In genomic region chr17:27577124-27577761, GRCh38 we compare ENCODE assay signal across 8 cellular contexts. TPM values are rescaled to one million over a fixed set of nuclear protein-coding genes. Genes with fewer than 3 reads are reported as not detected.
A peak's percentile ranks its signal among the peaks of the same experiment; 100 is the strongest.
DNase-seq lines count a peak whose midpoint lies in the region; ATAC-seq and TF ChIP-seq lines count a peak whose summit lies in the region.

No MANE protein-coding gene starts in this region.

- no peak overlapping the region for H3K4me3 Mint-ChIP-seq in activated naive CD4-positive, alpha-beta T cell treated with anti-CD3 and anti-CD28 coated beads for 36 hours
- no peak overlapping the region for H3K4me3 Mint-ChIP-seq in chondrocyte (ENCODE audit: unreplicated experiment)

- H3K9me3 ChIP-seq in vagina: no peaks in the 10 kb centered on the region
- H3K9me3 ChIP-seq in suprapubic skin: no peaks in the 10 kb centered on the region

- in situ Hi-C loops in GM13976 (cut with MboI; ENCODE audit: low sequenced_read_pairs, unreplicated experiment): loop anchor here (10.0 to 25.0 kb wide), 2 partner anchors 112 to 515 kb away; no protein-coding TSS in a partner anchor

- peaks cover 21% of the 10 kb centered on the region for H3K36me3 Mint-ChIP-seq in activated naive CD4-positive, alpha-beta T cell treated with anti-CD3 and anti-CD28 coated beads for 36 hours (ENCODE audit: low read depth)
- H3K36me3 Mint-ChIP-seq in chondrocyte (ENCODE audit: low read depth): peaks cover 1% of the 10 kb centered on the region

- peak overlapping the region; percentile 5 for H3K18ac ChIP-seq in mesendoderm (ENCODE audit: low read length)

- TF ChIP-seq POLR2A in vagina (IDR thresholded peaks at IDR 0.05): no peak
- no peak for TF ChIP-seq POLR2A in suprapubic skin (IDR thresholded peaks at IDR 0.05)

- H3K79me2 ChIP-seq in mesendoderm (ENCODE audit: control insufficient read depth, insufficient read depth, low read length): no peaks in the 10 kb centered on the region

- no peaks in the 10 kb centered on the region for H3K27me3 Mint-ChIP-seq in activated naive CD4-positive, alpha-beta T cell treated with anti-CD3 and anti-CD28 coated beads for 36 hours (ENCODE audit: low read depth)
- no peaks in the 10 kb centered on the region for H3K27me3 Mint-ChIP-seq in chondrocyte (ENCODE audit: low read depth)

- H3K79me1 ChIP-seq in mesendoderm (ENCODE audit: low read length): peaks cover 4% of the 10 kb centered on the region

- peak overlapping the region; percentile 85 for H3K56ac ChIP-seq in mesendoderm (ENCODE audit: low read length)

- H3K4me2 ChIP-seq in mesendoderm (ENCODE audit: low read length): no peak overlapping the region

- H3K4me1 Mint-ChIP-seq in activated naive CD4-positive, alpha-beta T cell treated with anti-CD3 and anti-CD28 coated beads for 36 hours (ENCODE audit: low read depth): peaks cover 82% of the 10 kb centered on the region
- peaks cover 81% of the 10 kb centered on the region for H3K4me1 Mint-ChIP-seq in chondrocyte (ENCODE audit: low read depth)

- peak overlapping the region; percentile 75 for H3K27ac Mint-ChIP-seq in activated naive CD4-positive, alpha-beta T cell treated with anti-CD3 and anti-CD28 coated beads for 36 hours
- peak overlapping the region; percentile 94 for H3K27ac Mint-ChIP-seq in chondrocyte (ENCODE audit: unreplicated experiment)

- H2BK120ac ChIP-seq in mesendoderm (ENCODE audit: low read depth, low read length): no peak overlapping the region

- CTCF ChIA-PET in activated naive CD4-positive, alpha-beta T cell treated with anti-CD3 and anti-CD28 coated beads for 36 hours (lab: Charles Lee): interaction anchor here (1.9 to 6.1 kb wide), 4 partner anchors 22 to 223 kb away, joined by 4 to 54 read pairs (median 7); no protein-coding TSS in a partner anchor

- H3K9ac ChIP-seq in mesendoderm (ENCODE audit: low read length): peak overlapping the region; percentile 57

- no peaks in the 10 kb centered on the region for H3K27me3 ChIP-seq in mesendoderm (ENCODE audit: insufficient read depth, low read length, poor library complexity)
- no peaks in the 10 kb centered on the region for H3K27me3 ChIP-seq in vagina
- H3K27me3 ChIP-seq in suprapubic skin: no peaks in the 10 kb centered on the region

- no peak for DNase-seq in activated naive CD4-positive, alpha-beta T cell treated with anti-CD3 and anti-CD28 coated beads for 36 hours
- no peak for DNase-seq in activated naive CD4-positive, alpha-beta T cell treated with Interleukin-2 at 50 U/mL for 16 hours
- DNase-seq in chondrocyte (ENCODE audit: low spot score): peak; percentile 87
- peak; percentile 81 for DNase-seq in mesendoderm
- no peak for DNase-seq in vagina (ENCODE audit: extremely low spot score in 2 of 2)
- DNase-seq in GM13976 (ENCODE audit: low spot score): no peak
- DNase-seq in suprapubic skin (ENCODE audit: low spot score in 2 of 2): no peak

- no peak overlapping the region for H4K5ac ChIP-seq in mesendoderm (ENCODE audit: low read length)

- intact Hi-C loops in activated naive CD4-positive, alpha-beta T cell treated with anti-CD3 and anti-CD28 coated beads for 36 hours (cut with micrococcal nuclease): no loop called here
- intact Hi-C loops in vagina (cut with DNase I): no loop called here

- H3K9me3 Mint-ChIP-seq in activated naive CD4-positive, alpha-beta T cell treated with anti-CD3 and anti-CD28 coated beads for 36 hours: no peaks in the 10 kb centered on the region
- H3K9me3 Mint-ChIP-seq in chondrocyte (ENCODE audit: low read depth): no peaks in the 10 kb centered on the region

- no peak overlapping the region for H2BK15ac ChIP-seq in mesendoderm (replicated peaks; ENCODE audit: low read depth)

- H3K23ac ChIP-seq in mesendoderm (ENCODE audit: low read length): peak overlapping the region; percentile 54

- no CpG with 5 or more reads among the region's 20 CpGs for WGBS in mesendoderm (ENCODE audit: extremely low coverage, insufficient coverage, low lambda C conversion rate)
- WGBS in suprapubic skin: 81% methylated on average over 18 of the region's 20 CpGs

- TF ChIP-seq EP300 in suprapubic skin (IDR thresholded peaks at IDR 0.05): no peak

- TF ChIP-seq CTCF in chondrocyte (IDR thresholded peaks at IDR 0.05): no peak
- no peak for TF ChIP-seq CTCF in vagina (IDR thresholded peaks at IDR 0.05)
- TF ChIP-seq CTCF in GM13976 (IDR thresholded peaks at IDR 0.05; ENCODE audit: borderline replicate concordance, control extremely low read depth, extremely low read depth, insufficient read depth, missing control alignments): no peak
- TF ChIP-seq CTCF in suprapubic skin (IDR thresholded peaks at IDR 0.05): no peak

- H3K4me1 ChIP-seq in mesendoderm (ENCODE audit: control insufficient read depth, low read depth, low read length) (peaks cover 47% of the 10 kb centered on the region), vagina (peaks cover 33% of the 10 kb centered on the region), suprapubic skin (no peaks in the 10 kb centered on the region)

- peak overlapping the region; percentile 97 for H2AK5ac ChIP-seq in mesendoderm (ENCODE audit: low read length)

- no peak for ATAC-seq in GM19328 (IDR thresholded peaks at IDR 0.05; ENCODE audit: unreplicated experiment)

- H3K4me3 ChIP-seq in mesendoderm (ENCODE audit: low read length) (no peak overlapping the region), vagina (no peak overlapping the region), suprapubic skin (no peak overlapping the region)

- H2BK5ac ChIP-seq in mesendoderm (ENCODE audit: low read length): peak overlapping the region; percentile 49

- no peak overlapping the region for H4K8ac ChIP-seq in mesendoderm (ENCODE audit: low read depth, low read length)

- H3K36me3 ChIP-seq in mesendoderm (ENCODE audit: control insufficient read depth, insufficient read depth, low read length) (no peaks in the 10 kb centered on the region), vagina (no peaks in the 10 kb centered on the region), suprapubic skin (no peaks in the 10 kb centered on the region)

- peak overlapping the region; percentile 84 for H3K4ac ChIP-seq in mesendoderm (ENCODE audit: low read depth, low read length)

- H3K27ac ChIP-seq in mesendoderm (ENCODE audit: low read depth, low read length) (peak overlapping the region; percentile 78), vagina (peak overlapping the region; percentile 59), suprapubic skin (no peak overlapping the region)

RNA-seq across cellular contexts. Expression of gene LGALS9, which starts 53.7 kb away (rescaled TPM):
- total RNA-seq in activated naive CD4-positive, alpha-beta T cell treated with anti-CD3 and anti-CD28 coated beads for 36 hours: 10 to 100 TPM; 80.2 to 81.1 TPM
- total RNA-seq in chondrocyte (2.1 to 4.3 TPM (median 2.9 TPM) in 3 replicates), vagina (34.9 TPM), suprapubic skin (10 to 100 TPM in 2 of 4 donors, 1 to 10 TPM in 2; 9.5 to 10.6 (median 10.1) TPM)
- 0.29 TPM for polyA plus RNA-seq in mesendoderm (2013, experiment 1 of 2)
- polyA plus RNA-seq in mesendoderm (2013, experiment 2 of 2): 0.48 TPM

Comparison
In these comparisons a context has a peak if more than half of its experiments do, and no peak if none do; other contexts are left out.
1. DNase-seq: peak in chondrocyte (single experiment) and mesendoderm (single experiment); none in activated naive CD4-positive, alpha-beta T cell treated with anti-CD3 and anti-CD28 coated beads for 36 hours (single experiment), activated naive CD4-positive, alpha-beta T cell treated with Interleukin-2 at 50 U/mL for 16 hours (single experiment), vagina (0 of 2), GM13976 (single experiment) and suprapubic skin (0 of 2).